39 cellular contexts compared by ENCODE assay signal in the genomic region with DNA sequence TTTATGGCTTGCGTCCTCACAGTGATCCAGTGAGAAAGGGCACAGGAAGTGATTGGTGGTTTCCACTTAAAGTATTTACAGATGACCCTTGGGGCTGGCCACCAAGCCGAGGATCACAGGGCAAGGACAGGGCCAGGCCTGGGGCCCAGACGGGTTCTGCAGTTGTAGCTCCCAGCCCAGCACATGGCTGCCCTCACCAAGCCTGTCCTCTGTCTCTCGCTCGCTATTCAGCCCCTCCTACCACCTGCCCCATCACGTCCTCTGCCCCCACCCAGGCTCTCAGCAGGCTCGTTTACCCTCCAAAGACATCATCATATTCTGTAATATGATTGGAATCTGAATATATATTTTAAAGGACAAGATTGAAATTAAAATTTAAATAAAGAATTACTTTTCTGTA.
"Had no signal": no experiment of that assay in that cellular context is flagged by ENCODE, and none has a peak within 500 bp of the region (broad histone marks: within the 10 kb centered on the region; RNA-seq: fewer than 3 reads in every experiment).

No MANE protein-coding gene starts in this region.

- H3K27me3 ChIP-seq: ascending aorta, cardiac muscle cell had no signal

- H3K4me1 ChIP-seq: ascending aorta had no signal

- H3K36me3 Mint-ChIP-seq: activated CD8-positive, alpha-beta memory T cell treated with anti-CD3 and anti-CD28 coated beads, Interleukin-2, amount 10 ng/mL, durations not matched to agents 7 days and 5 days; activated naive CD4-positive, alpha-beta T cell treated with anti-CD3 and anti-CD28 coated beads, Interleukin-2, amount 10 ng/mL, durations not matched to agents 7 days and 5 days; activated naive CD4-positive, alpha-beta T cell treated with anti-CD3 and anti-CD28 coated beads, Interleukin-2, amount 50 U/mL, for 24 hours; activated naive CD8-positive, alpha-beta T cell; activated naive CD8-positive, alpha-beta T cell treated with anti-CD3 and anti-CD28 coated beads, Interleukin-2, amount 10 ng/mL, durations not matched to agents 7 days and 5 days; brain; WTC11 had no signal

- DNase-seq: activated CD4-positive, alpha-beta memory T cell treated with anti-CD3 and anti-CD28 coated beads, Interleukin-2, amount 10 ng/mL, durations not matched to agents 7 days and 5 days; activated CD4-positive, alpha-beta T cell treated with anti-CD3 and anti-CD28 coated beads for 1 hour; activated CD4-positive, alpha-beta T cell treated with anti-CD3 and anti-CD28 coated beads for 36 hours; activated CD4-positive, alpha-beta T cell treated with anti-CD3 and anti-CD28 coated beads for 48 hours; activated CD4-positive, alpha-beta T cell treated with anti-CD3 and anti-CD28 coated beads, Interleukin-2, amount 10 ng/mL, durations not matched to agents 7 days and 5 days; activated CD4-positive, alpha-beta T cell treated with anti-CD3 and anti-CD28 coated beads, Interleukin-2, amount 50 U/mL, for 48 hours; activated CD4-positive, CD25-positive, alpha-beta regulatory T cell; activated CD8-positive, alpha-beta memory T cell treated with anti-CD3 and anti-CD28 coated beads for 24 hours; activated CD8-positive, alpha-beta memory T cell treated with anti-CD3 and anti-CD28 coated beads, Interleukin-2, amount 10 ng/mL, durations not matched to agents 7 days and 5 days; activated CD8-positive, alpha-beta memory T cell treated with anti-CD3 and anti-CD28 coated beads, Interleukin-2, amount 50 U/mL, for 48 hours; activated CD8-positive, alpha-beta T cell treated with anti-CD3 and anti-CD28 coated beads, Interleukin-2, amount 10 ng/mL, durations not matched to agents 7 days and 5 days; activated effector memory CD4-positive, alpha-beta T cell treated with Interleukin-2 at 50 U/mL for 16 hours; activated gamma-delta T cell; activated naive CD4-positive, alpha-beta T cell treated with anti-CD3 and anti-CD28 coated beads, Interleukin-2, amount 10 ng/mL, durations not matched to agents 7 days and 5 days; activated naive CD4-positive, alpha-beta T cell treated with Interleukin-2 at 50 U/mL for 16 hours; activated naive CD8-positive, alpha-beta T cell treated with anti-CD3 and anti-CD28 coated beads, Interleukin-2, amount 10 ng/mL, durations not matched to agents 7 days and 5 days; activated naive CD8-positive, alpha-beta T cell treated with anti-CD3 and anti-CD28 coated beads, Interleukin-2, amount 50 U/mL, for 24 hours; activated T-cell treated with anti-CD3 and anti-CD28 coated beads, Interleukin-2, amount 50 U/mL, for 24 hours; activated T-cell treated with anti-CD3 and anti-CD28 coated beads, Interleukin-2, amount 50 U/mL, for 48 hours; amygdala; anterior cingulate cortex; caudate nucleus; T-helper 1 cell; T-helper 2 cell; T-helper 9 cell; WERI-Rb-1 had no signal

- ATAC-seq: activated CD4-positive, alpha-beta T cell treated with anti-CD3 and anti-CD28 coated beads for 36 hours; activated CD4-positive, CD25-positive, alpha-beta regulatory T cell treated with anti-CD3 and anti-CD28 coated beads, Interleukin-2, amount 50 U/mL, for 24 hours; activated CD8-positive, alpha-beta memory T cell treated with anti-CD3 and anti-CD28 coated beads, Interleukin-2, amount 10 ng/mL, durations not matched to agents 7 days and 5 days; activated CD8-positive, alpha-beta T cell treated with anti-CD3 and anti-CD28 coated beads, Interleukin-2, amount 10 ng/mL, durations not matched to agents 7 days and 5 days; activated naive CD8-positive, alpha-beta T cell treated with anti-CD3 and anti-CD28 coated beads, Interleukin-2, amount 50 U/mL, for 24 hours; WTC11 had no signal

- H3K27me3 Mint-ChIP-seq: activated CD4-positive, alpha-beta memory T cell treated with anti-CD3 and anti-CD28 coated beads, Interleukin-2, amount 10 ng/mL, durations not matched to agents 7 days and 5 days; activated CD4-positive, alpha-beta T cell treated with anti-CD3 and anti-CD28 coated beads for 36 hours; activated CD4-positive, alpha-beta T cell treated with anti-CD3 and anti-CD28 coated beads, Interleukin-2, amount 10 ng/mL, durations not matched to agents 7 days and 5 days; activated naive CD4-positive, alpha-beta T cell treated with anti-CD3 and anti-CD28 coated beads, Interleukin-2, amount 10 ng/mL, durations not matched to agents 7 days and 5 days; activated naive CD4-positive, alpha-beta T cell treated with anti-CD3 and anti-CD28 coated beads, Interleukin-2, amount 50 U/mL, for 24 hours; activated naive CD8-positive, alpha-beta T cell; activated naive CD8-positive, alpha-beta T cell treated with anti-CD3 and anti-CD28 coated beads, Interleukin-2, amount 50 U/mL, for 24 hours; activated T-cell treated with anti-CD3 and anti-CD28 coated beads, Interleukin-2, amount 50 U/mL, for 24 hours had no signal

- H3K9me3 ChIP-seq: ascending aorta had no signal

- H3K9me3 Mint-ChIP-seq: activated CD4-positive, alpha-beta memory T cell treated with anti-CD3 and anti-CD28 coated beads, Interleukin-2, amount 10 ng/mL, durations not matched to agents 7 days and 5 days; activated CD4-positive, alpha-beta T cell treated with anti-CD3 and anti-CD28 coated beads, Interleukin-2, amount 10 ng/mL, durations not matched to agents 7 days and 5 days; activated naive CD4-positive, alpha-beta T cell treated with anti-CD3 and anti-CD28 coated beads, Interleukin-2, amount 10 ng/mL, durations not matched to agents 7 days and 5 days; activated naive CD4-positive, alpha-beta T cell treated with anti-CD3 and anti-CD28 coated beads, Interleukin-2, amount 50 U/mL, for 24 hours; activated naive CD8-positive, alpha-beta T cell treated with anti-CD3 and anti-CD28 coated beads, Interleukin-2, amount 10 ng/mL, durations not matched to agents 7 days and 5 days; activated naive CD8-positive, alpha-beta T cell treated with anti-CD3 and anti-CD28 coated beads, Interleukin-2, amount 50 U/mL, for 24 hours; activated T-cell treated with anti-CD3 and anti-CD28 coated beads, Interleukin-2, amount 50 U/mL, for 24 hours; activated T-helper 2 cell treated with anti-CD3 and anti-CD28 coated beads, Interferon-gamma antibody, Interleukin-2, Interleukin-4, amounts not matched to agents 10 μg/mL and 5 μg/mL and 100 μg/mL, durations not matched to agents 14 hours and 24 hours and 36 hours; brain; central memory CD8-positive, alpha-beta T cell; T-helper 1 cell treated with Interleukin-12 subunit alpha and Interleukin-12 subunit beta and Interleukin-4 antibody, amounts not matched to agents 30 μg/mL and 1 μg/mL, for 36 hours; T-helper 2 cell treated with Interferon-gamma antibody and Interleukin-4, amounts not matched to agents 5 μg/mL and 100 μg/mL, for 36 hours; WTC11 had no signal

- H3K4me3 ChIP-seq: ascending aorta, cardiac muscle cell had no signal

- H3K4me3 Mint-ChIP-seq: activated CD4-positive, alpha-beta memory T cell treated with anti-CD3 and anti-CD28 coated beads, Interleukin-2, amount 10 ng/mL, durations not matched to agents 7 days and 5 days; activated CD4-positive, alpha-beta T cell treated with anti-CD3 and anti-CD28 coated beads for 36 hours; activated CD4-positive, alpha-beta T cell treated with anti-CD3 and anti-CD28 coated beads, Interleukin-2, amount 10 ng/mL, durations not matched to agents 7 days and 5 days; activated CD8-positive, alpha-beta memory T cell treated with anti-CD3 and anti-CD28 coated beads, Interleukin-2, amount 10 ng/mL, durations not matched to agents 7 days and 5 days; activated CD8-positive, alpha-beta T cell treated with anti-CD3 and anti-CD28 coated beads, Interleukin-2, amount 10 ng/mL, durations not matched to agents 7 days and 5 days; activated naive CD4-positive, alpha-beta T cell treated with anti-CD3 and anti-CD28 coated beads, Interleukin-2, amount 10 ng/mL, durations not matched to agents 7 days and 5 days; activated naive CD4-positive, alpha-beta T cell treated with anti-CD3 and anti-CD28 coated beads, Interleukin-2, amount 50 U/mL, for 24 hours; activated naive CD8-positive, alpha-beta T cell; activated naive CD8-positive, alpha-beta T cell treated with anti-CD3 and anti-CD28 coated beads, Interleukin-2, amount 10 ng/mL, durations not matched to agents 7 days and 5 days; activated naive CD8-positive, alpha-beta T cell treated with anti-CD3 and anti-CD28 coated beads, Interleukin-2, amount 50 U/mL, for 24 hours; activated T-cell treated with anti-CD3 and anti-CD28 coated beads, Interleukin-2, amount 50 U/mL, for 24 hours; brain; central memory CD8-positive, alpha-beta T cell; T-helper 1 cell treated with Interleukin-12 subunit alpha and Interleukin-12 subunit beta and Interleukin-4 antibody, amounts not matched to agents 30 μg/mL and 1 μg/mL, for 36 hours; T-helper 2 cell treated with Interferon-gamma antibody and Interleukin-4, amounts not matched to agents 5 μg/mL and 100 μg/mL, for 36 hours; WTC11 had no signal

- H3K36me3 ChIP-seq: ascending aorta, cardiac muscle cell, WERI-Rb-1 had no signal

- H3K27ac ChIP-seq: ascending aorta, cardiac muscle cell, WERI-Rb-1 had no signal

- H3K27ac Mint-ChIP-seq: activated CD4-positive, alpha-beta memory T cell treated with anti-CD3 and anti-CD28 coated beads, Interleukin-2, amount 10 ng/mL, durations not matched to agents 7 days and 5 days; activated CD4-positive, alpha-beta T cell treated with anti-CD3 and anti-CD28 coated beads for 36 hours; activated CD4-positive, alpha-beta T cell treated with anti-CD3 and anti-CD28 coated beads, Interleukin-2, amount 10 ng/mL, durations not matched to agents 7 days and 5 days; activated CD8-positive, alpha-beta memory T cell treated with anti-CD3 and anti-CD28 coated beads, Interleukin-2, amount 10 ng/mL, durations not matched to agents 7 days and 5 days; activated CD8-positive, alpha-beta T cell treated with anti-CD3 and anti-CD28 coated beads, Interleukin-2, amount 10 ng/mL, durations not matched to agents 7 days and 5 days; activated naive CD4-positive, alpha-beta T cell treated with anti-CD3 and anti-CD28 coated beads, Interleukin-2, amount 10 ng/mL, durations not matched to agents 7 days and 5 days; activated naive CD4-positive, alpha-beta T cell treated with anti-CD3 and anti-CD28 coated beads, Interleukin-2, amount 50 U/mL, for 24 hours; activated naive CD8-positive, alpha-beta T cell; activated naive CD8-positive, alpha-beta T cell treated with anti-CD3 and anti-CD28 coated beads, Interleukin-2, amount 10 ng/mL, durations not matched to agents 7 days and 5 days; activated naive CD8-positive, alpha-beta T cell treated with anti-CD3 and anti-CD28 coated beads, Interleukin-2, amount 50 U/mL, for 24 hours; activated T-cell treated with anti-CD3 and anti-CD28 coated beads, Interleukin-2, amount 50 U/mL, for 24 hours; activated T-helper 2 cell treated with anti-CD3 and anti-CD28 coated beads, Interferon-gamma antibody, Interleukin-2, Interleukin-4, amounts not matched to agents 10 μg/mL and 5 μg/mL and 100 μg/mL, durations not matched to agents 14 hours and 24 hours and 36 hours; T-helper 1 cell treated with Interleukin-12 subunit alpha and Interleukin-12 subunit beta and Interleukin-4 antibody, amounts not matched to agents 30 μg/mL and 1 μg/mL, for 36 hours; T-helper 2 cell treated with Interferon-gamma antibody and Interleukin-4, amounts not matched to agents 5 μg/mL and 100 μg/mL, for 36 hours; WTC11 had no signal

- H3K4me1 Mint-ChIP-seq: activated CD4-positive, alpha-beta memory T cell treated with anti-CD3 and anti-CD28 coated beads, Interleukin-2, amount 10 ng/mL, durations not matched to agents 7 days and 5 days; activated CD4-positive, alpha-beta T cell treated with anti-CD3 and anti-CD28 coated beads for 36 hours; activated CD4-positive, alpha-beta T cell treated with anti-CD3 and anti-CD28 coated beads, Interleukin-2, amount 10 ng/mL, durations not matched to agents 7 days and 5 days; activated CD8-positive, alpha-beta memory T cell treated with anti-CD3 and anti-CD28 coated beads, Interleukin-2, amount 10 ng/mL, durations not matched to agents 7 days and 5 days; activated naive CD4-positive, alpha-beta T cell treated with anti-CD3 and anti-CD28 coated beads, Interleukin-2, amount 50 U/mL, for 24 hours; activated naive CD8-positive, alpha-beta T cell treated with anti-CD3 and anti-CD28 coated beads, Interleukin-2, amount 10 ng/mL, durations not matched to agents 7 days and 5 days; activated naive CD8-positive, alpha-beta T cell treated with anti-CD3 and anti-CD28 coated beads, Interleukin-2, amount 50 U/mL, for 24 hours; central memory CD8-positive, alpha-beta T cell had no signal

- FAIRE-seq: bronchial epithelial cell, TTC549 had no signal
